ENCODE assay signal across 1 cellular context in the genomic region with DNA sequence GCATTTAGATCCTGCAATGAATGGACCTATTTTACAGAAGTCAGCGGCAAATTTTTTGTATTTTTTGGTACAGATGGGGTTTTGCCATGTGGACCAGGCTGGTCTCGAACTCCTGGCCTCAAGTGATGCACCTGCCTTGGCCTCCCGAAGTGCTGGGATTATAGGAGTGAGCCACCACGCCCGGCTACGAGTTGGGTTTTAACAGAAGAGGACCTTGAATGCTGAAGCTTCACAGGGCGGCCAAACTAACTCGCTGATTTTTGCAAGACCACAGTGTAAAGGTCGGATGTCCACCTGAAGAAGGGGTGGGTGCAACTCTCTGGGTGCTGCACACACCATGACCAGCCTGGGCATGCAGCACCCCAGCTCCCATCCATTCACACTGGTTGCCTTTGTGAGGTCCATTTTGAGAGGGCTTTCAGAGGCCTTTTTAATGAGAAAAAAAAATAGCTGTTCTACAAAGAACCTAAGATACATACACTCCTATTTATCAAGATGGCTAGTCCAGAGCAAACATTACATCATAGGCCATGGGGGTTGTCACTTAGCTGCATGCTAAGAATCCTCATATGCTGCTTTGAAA.
TF ChIP-seq lines count a peak whose summit lies in the region.

No MANE protein-coding gene starts in this region.

TF ChIP-seq in HepG2, 621 proteins besides CTCF, POLR2A, EP300 and RAD21 (continued from another document and continues in another):
- TF ChIP-seq, protein P1, sequence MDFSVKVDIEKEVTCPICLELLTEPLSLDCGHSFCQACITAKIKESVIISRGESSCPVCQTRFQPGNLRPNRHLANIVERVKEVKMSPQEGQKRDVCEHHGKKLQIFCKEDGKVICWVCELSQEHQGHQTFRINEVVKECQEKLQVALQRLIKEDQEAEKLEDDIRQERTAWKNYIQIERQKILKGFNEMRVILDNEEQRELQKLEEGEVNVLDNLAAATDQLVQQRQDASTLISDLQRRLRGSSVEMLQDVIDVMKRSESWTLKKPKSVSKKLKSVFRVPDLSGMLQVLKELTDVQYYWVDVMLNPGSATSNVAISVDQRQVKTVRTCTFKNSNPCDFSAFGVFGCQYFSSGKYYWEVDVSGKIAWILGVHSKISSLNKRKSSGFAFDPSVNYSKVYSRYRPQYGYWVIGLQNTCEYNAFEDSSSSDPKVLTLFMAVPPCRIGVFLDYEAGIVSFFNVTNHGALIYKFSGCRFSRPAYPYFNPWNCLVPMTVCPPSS (IDR thresholded peaks at IDR 0.05), result no peak
- TF ChIP-seq, protein P2, sequence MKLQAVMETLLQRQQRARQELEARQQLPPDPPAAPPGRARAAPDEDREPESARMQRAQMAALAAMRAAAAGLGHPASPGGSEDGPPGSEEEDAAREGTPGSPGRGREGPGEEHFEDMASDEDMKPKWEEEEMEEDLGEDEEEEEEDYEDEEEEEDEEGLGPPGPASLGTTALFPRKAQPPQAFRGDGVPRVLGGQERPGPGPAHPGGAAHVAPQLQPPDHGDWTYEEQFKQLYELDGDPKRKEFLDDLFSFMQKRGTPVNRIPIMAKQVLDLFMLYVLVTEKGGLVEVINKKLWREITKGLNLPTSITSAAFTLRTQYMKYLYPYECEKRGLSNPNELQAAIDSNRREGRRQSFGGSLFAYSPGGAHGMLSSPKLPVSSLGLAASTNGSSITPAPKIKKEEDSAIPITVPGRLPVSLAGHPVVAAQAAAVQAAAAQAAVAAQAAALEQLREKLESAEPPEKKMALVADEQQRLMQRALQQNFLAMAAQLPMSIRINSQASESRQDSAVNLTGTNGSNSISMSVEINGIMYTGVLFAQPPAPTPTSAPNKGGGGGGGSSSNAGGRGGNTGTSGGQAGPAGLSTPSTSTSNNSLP (IDR thresholded peaks at IDR 0.05; ENCODE audit: low read depth, low read length), result no peak
- TF ChIP-seq HIVEP1 (CRISPR knock-in tag; IDR thresholded peaks at IDR 0.05) (no peak), AKAP8 (CRISPR knock-in tag; IDR thresholded peaks at IDR 0.05) (no peak), RFX3 (CRISPR knock-in tag; IDR thresholded peaks at IDR 0.05) (no peak), ZNF543 (CRISPR knock-in tag; IDR thresholded peaks at IDR 0.05) (peak; percentile 56; the same call in 1 of the 2 replicates), ZNF33B (CRISPR knock-in tag; IDR thresholded peaks at IDR 0.05) (no peak), ZNF615 (CRISPR knock-in tag; IDR thresholded peaks at IDR 0.05; ENCODE audit: borderline replicate concordance) (0 out of 2 replicates have a peak, but pooled peaks have one; percentile 50), HMGA1 (CRISPR knock-in tag; conservative IDR thresholded peaks at IDR 0.05) (no peak), ZNF670 (CRISPR knock-in tag; IDR thresholded peaks at IDR 0.05; ENCODE audit: borderline replicate concordance) (no peak; the same call in 1 of the 2 replicates), HNRNPL (IDR thresholded peaks at IDR 0.05; ENCODE audit: low read depth, low read length) (no peak), ZNF382 (CRISPR knock-in tag; IDR thresholded peaks at IDR 0.05; ENCODE audit: borderline replicate concordance) (no peak), NONO (IDR thresholded peaks at IDR 0.05) (no peak), NONO (CRISPR knock-in tag; conservative IDR thresholded peaks at IDR 0.05) (peak; percentile 34; the same call in 1 of the 2 replicates), ZSCAN31 (CRISPR knock-in tag; IDR thresholded peaks at IDR 0.05; ENCODE audit: low read depth) (no peak), KLF9 (CRISPR knock-in tag; IDR thresholded peaks at IDR 0.05; ENCODE audit: low read depth) (no peak), KMT2B (CRISPR knock-in tag; IDR thresholded peaks at IDR 0.05) (no peak), HNF4G (IDR thresholded peaks at IDR 0.05; ENCODE audit: borderline replicate concordance, low read depth, low read length) (peak; percentile 92), HNF4G (CRISPR knock-in tag; IDR thresholded peaks at IDR 0.05; ENCODE audit: borderline replicate concordance, low read depth) (0 out of 2 replicates have a peak, but pooled peaks have one; percentile 29), ZNF672 (CRISPR knock-in tag; IDR thresholded peaks at IDR 0.05) (no peak), ZFY (CRISPR knock-in tag; IDR thresholded peaks at IDR 0.05) (peak; percentile 50; the same call in 1 of the 2 replicates), ZNF761 (CRISPR knock-in tag; conservative IDR thresholded peaks at IDR 0.05) (0 out of 2 replicates have a peak, but pooled peaks have one; percentile 50), SOX5 (CRISPR knock-in tag; IDR thresholded peaks at IDR 0.05; ENCODE audit: borderline replicate concordance) (peak; percentile 21; the same call in 1 of the 2 replicates), KAT2B (IDR thresholded peaks at IDR 0.05; ENCODE audit: borderline replicate concordance, low read depth, low read length) (no peak), ZNF343 (CRISPR knock-in tag; IDR thresholded peaks at IDR 0.05) (peak; percentile 98), ZIK1 (CRISPR knock-in tag; IDR thresholded peaks at IDR 0.05; ENCODE audit: borderline replicate concordance, low read depth) (no peak), NFYC (CRISPR knock-in tag; IDR thresholded peaks at IDR 0.05) (no peak), DNMT1 (CRISPR knock-in tag; IDR thresholded peaks at IDR 0.05) (no peak), FOXJ3 (CRISPR knock-in tag; IDR thresholded peaks at IDR 0.05; ENCODE audit: borderline replicate concordance) (peak; percentile 57; the same call in 1 of the 2 replicates), ZNF644 (CRISPR knock-in tag; IDR thresholded peaks at IDR 0.05; ENCODE audit: low read depth) (peak; percentile 93), U2AF2 (IDR thresholded peaks at IDR 0.05; ENCODE audit: low read depth, low read length) (no peak), SIX1 (CRISPR knock-in tag; IDR thresholded peaks at IDR 0.05; ENCODE audit: borderline replicate concordance) (no peak), SNRNP70 (IDR thresholded peaks at IDR 0.05; ENCODE audit: low read depth, low read length) (no peak), KLF11 (CRISPR knock-in tag; IDR thresholded peaks at IDR 0.05) (no peak), ZNF30 (CRISPR knock-in tag; IDR thresholded peaks at IDR 0.05) (no peak), TBX2 (CRISPR knock-in tag; IDR thresholded peaks at IDR 0.05; ENCODE audit: borderline replicate concordance) (peak; percentile 75; the same call in 1 of the 2 replicates), ELF4 (CRISPR knock-in tag; IDR thresholded peaks at IDR 0.05; ENCODE audit: borderline replicate concordance) (no peak), NCOR1 (IDR thresholded peaks at IDR 0.05; ENCODE audit: borderline replicate concordance, low read length) (peak; percentile 70; the same call in 1 of the 2 replicates), PAF1 (CRISPR knock-in tag; IDR thresholded peaks at IDR 0.05) (no peak), CEBPG (CRISPR knock-in tag; IDR thresholded peaks at IDR 0.05) (peak; percentile 72; the same call in 1 of the 2 replicates), ISX (CRISPR knock-in tag; conservative IDR thresholded peaks at IDR 0.05) (no peak)
- TF ChIP-seq, protein P3, sequence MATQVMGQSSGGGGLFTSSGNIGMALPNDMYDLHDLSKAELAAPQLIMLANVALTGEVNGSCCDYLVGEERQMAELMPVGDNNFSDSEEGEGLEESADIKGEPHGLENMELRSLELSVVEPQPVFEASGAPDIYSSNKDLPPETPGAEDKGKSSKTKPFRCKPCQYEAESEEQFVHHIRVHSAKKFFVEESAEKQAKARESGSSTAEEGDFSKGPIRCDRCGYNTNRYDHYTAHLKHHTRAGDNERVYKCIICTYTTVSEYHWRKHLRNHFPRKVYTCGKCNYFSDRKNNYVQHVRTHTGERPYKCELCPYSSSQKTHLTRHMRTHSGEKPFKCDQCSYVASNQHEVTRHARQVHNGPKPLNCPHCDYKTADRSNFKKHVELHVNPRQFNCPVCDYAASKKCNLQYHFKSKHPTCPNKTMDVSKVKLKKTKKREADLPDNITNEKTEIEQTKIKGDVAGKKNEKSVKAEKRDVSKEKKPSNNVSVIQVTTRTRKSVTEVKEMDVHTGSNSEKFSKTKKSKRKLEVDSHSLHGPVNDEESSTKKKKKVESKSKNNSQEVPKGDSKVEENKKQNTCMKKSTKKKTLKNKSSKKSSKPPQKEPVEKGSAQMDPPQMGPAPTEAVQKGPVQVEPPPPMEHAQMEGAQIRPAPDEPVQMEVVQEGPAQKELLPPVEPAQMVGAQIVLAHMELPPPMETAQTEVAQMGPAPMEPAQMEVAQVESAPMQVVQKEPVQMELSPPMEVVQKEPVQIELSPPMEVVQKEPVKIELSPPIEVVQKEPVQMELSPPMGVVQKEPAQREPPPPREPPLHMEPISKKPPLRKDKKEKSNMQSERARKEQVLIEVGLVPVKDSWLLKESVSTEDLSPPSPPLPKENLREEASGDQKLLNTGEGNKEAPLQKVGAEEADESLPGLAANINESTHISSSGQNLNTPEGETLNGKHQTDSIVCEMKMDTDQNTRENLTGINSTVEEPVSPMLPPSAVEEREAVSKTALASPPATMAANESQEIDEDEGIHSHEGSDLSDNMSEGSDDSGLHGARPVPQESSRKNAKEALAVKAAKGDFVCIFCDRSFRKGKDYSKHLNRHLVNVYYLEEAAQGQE (IDR thresholded peaks at IDR 0.05; ENCODE audit: borderline replicate concordance in 1 of 2, low read depth in 1 of 2, low read length in 2 of 2), result no peak
- TF ChIP-seq, protein P4, sequence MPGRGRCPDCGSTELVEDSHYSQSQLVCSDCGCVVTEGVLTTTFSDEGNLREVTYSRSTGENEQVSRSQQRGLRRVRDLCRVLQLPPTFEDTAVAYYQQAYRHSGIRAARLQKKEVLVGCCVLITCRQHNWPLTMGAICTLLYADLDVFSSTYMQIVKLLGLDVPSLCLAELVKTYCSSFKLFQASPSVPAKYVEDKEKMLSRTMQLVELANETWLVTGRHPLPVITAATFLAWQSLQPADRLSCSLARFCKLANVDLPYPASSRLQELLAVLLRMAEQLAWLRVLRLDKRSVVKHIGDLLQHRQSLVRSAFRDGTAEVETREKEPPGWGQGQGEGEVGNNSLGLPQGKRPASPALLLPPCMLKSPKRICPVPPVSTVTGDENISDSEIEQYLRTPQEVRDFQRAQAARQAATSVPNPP (CRISPR knock-in tag; IDR thresholded peaks at IDR 0.05), result no peak
- TF ChIP-seq, protein P5, sequence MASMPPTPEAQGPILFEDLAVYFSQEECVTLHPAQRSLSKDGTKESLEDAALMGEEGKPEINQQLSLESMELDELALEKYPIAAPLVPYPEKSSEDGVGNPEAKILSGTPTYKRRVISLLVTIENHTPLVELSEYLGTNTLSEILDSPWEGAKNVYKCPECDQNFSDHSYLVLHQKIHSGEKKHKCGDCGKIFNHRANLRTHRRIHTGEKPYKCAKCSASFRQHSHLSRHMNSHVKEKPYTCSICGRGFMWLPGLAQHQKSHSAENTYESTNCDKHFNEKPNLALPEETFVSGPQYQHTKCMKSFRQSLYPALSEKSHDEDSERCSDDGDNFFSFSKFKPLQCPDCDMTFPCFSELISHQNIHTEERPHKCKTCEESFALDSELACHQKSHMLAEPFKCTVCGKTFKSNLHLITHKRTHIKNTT (CRISPR knock-in tag; IDR thresholded peaks at IDR 0.05), result no peak
- TF ChIP-seq, protein P6, sequence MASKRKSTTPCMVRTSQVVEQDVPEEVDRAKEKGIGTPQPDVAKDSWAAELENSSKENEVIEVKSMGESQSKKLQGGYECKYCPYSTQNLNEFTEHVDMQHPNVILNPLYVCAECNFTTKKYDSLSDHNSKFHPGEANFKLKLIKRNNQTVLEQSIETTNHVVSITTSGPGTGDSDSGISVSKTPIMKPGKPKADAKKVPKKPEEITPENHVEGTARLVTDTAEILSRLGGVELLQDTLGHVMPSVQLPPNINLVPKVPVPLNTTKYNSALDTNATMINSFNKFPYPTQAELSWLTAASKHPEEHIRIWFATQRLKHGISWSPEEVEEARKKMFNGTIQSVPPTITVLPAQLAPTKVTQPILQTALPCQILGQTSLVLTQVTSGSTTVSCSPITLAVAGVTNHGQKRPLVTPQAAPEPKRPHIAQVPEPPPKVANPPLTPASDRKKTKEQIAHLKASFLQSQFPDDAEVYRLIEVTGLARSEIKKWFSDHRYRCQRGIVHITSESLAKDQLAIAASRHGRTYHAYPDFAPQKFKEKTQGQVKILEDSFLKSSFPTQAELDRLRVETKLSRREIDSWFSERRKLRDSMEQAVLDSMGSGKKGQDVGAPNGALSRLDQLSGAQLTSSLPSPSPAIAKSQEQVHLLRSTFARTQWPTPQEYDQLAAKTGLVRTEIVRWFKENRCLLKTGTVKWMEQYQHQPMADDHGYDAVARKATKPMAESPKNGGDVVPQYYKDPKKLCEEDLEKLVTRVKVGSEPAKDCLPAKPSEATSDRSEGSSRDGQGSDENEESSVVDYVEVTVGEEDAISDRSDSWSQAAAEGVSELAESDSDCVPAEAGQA (IDR thresholded peaks at IDR 0.05; ENCODE audit: low read depth), result no peak
- TF ChIP-seq, protein P6 (CRISPR knock-in tag; IDR thresholded peaks at IDR 0.05; ENCODE audit: borderline replicate concordance), result no peak
- TF ChIP-seq, protein P7, sequence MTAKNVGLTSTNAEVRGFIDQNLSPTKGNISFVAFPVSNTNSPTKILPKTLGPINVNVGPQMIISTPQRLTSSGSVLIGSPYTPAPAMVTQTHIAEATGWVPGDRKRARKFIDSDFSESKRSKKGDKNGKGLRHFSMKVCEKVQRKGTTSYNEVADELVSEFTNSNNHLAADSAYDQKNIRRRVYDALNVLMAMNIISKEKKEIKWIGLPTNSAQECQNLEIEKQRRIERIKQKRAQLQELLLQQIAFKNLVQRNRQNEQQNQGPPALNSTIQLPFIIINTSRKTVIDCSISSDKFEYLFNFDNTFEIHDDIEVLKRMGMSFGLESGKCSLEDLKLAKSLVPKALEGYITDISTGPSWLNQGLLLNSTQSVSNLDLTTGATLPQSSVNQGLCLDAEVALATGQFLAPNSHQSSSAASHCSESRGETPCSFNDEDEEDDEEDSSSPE (CRISPR knock-in tag; IDR thresholded peaks at IDR 0.05), result 0 out of 2 replicates have a peak, but pooled peaks have one; percentile 14
